Comparison of ENCODE assay signal across 1 cellular context in genomic region chr22:20825624-20826023, GRCh38.
TF ChIP-seq lines count a peak whose summit lies in the region.

No MANE protein-coding gene starts in this region.

TF ChIP-seq in IMR-90, 13 proteins besides CTCF, POLR2A, EP300 and RAD21:
- TF ChIP-seq MXI1 (IDR thresholded peaks at IDR 0.05; ENCODE audit: borderline replicate concordance, low read depth, low read length) (no peak), BHLHE40 (IDR thresholded peaks at IDR 0.05; ENCODE audit: low read depth, low read length) (no peak), CEBPB (IDR thresholded peaks at IDR 0.05; ENCODE audit: low read depth, low read length) (no peak), FOS (IDR thresholded peaks at IDR 0.05; ENCODE audit: low read depth, low read length) (no peak), MAZ (IDR thresholded peaks at IDR 0.05; ENCODE audit: borderline replicate concordance, low read depth, low read length) (no peak), CHD1 (IDR thresholded peaks at IDR 0.05; ENCODE audit: low read depth, low read length) (no peak)
